1 cellular context compared by ENCODE assay signal in genomic region chr17:49880291-49881053, GRCh38.
TF ChIP-seq lines count a peak whose summit lies in the region.

No MANE protein-coding gene starts in this region.

TF ChIP-seq in H1, 55 proteins besides CTCF, POLR2A, EP300 and RAD21:
- TF ChIP-seq SIN3A (conservative IDR thresholded peaks at IDR 0.05 in 1 of 2, IDR thresholded peaks at IDR 0.05 in 1 of 2; ENCODE audit: low read depth in 1 of 2, low read length in 2 of 2) (peak; percentile 83 to 95; a peak in 3 of 4 replicates), GABPA (IDR thresholded peaks at IDR 0.05; ENCODE audit: borderline replicate concordance, insufficient read depth, low read length) (peak; percentile 74; the same call in 1 of the 2 replicates), EZH2 (IDR thresholded peaks at IDR 0.05; ENCODE audit: low read depth, low read length, severe bottlenecking) (no peak), KDM4A (IDR thresholded peaks at IDR 0.05; ENCODE audit: low read depth, low read length, severe bottlenecking) (peak; percentile 29), CTBP2 (IDR thresholded peaks at IDR 0.05; ENCODE audit: borderline replicate concordance, insufficient read depth, insufficient read length, low read length) (peak; percentile 99), RXRA (IDR thresholded peaks at IDR 0.05; ENCODE audit: insufficient read depth, low read depth, low read length) (0 out of 2 replicates have a peak, but pooled peaks have one; percentile 40), BCL11A (IDR thresholded peaks at IDR 0.05; ENCODE audit: low read depth in 2 of 2, low read length in 2 of 2) (no peak), YY1 (IDR thresholded peaks at IDR 0.05; ENCODE audit: low read depth, low read length) (peak; percentile 87), ASH2L (IDR thresholded peaks at IDR 0.05; ENCODE audit: low read length) (peak; percentile 38), SP2 (IDR thresholded peaks at IDR 0.05; ENCODE audit: low read length) (no peak), PHF8 (conservative IDR thresholded peaks at IDR 0.05; ENCODE audit: low read depth, low read length) (0 out of 2 replicates have a peak, but pooled peaks have one; percentile 24), EGR1 (IDR thresholded peaks at IDR 0.05; ENCODE audit: borderline replicate concordance, low read depth, low read length) (peak; percentile 81), MAX (IDR thresholded peaks at IDR 0.05) (peak; percentile 54; the same call in 1 of the 2 replicates), CHD7 (IDR thresholded peaks at IDR 0.05; ENCODE audit: insufficient replicate concordance, low read length) (no peak), POU5F1 (IDR thresholded peaks at IDR 0.05; ENCODE audit: low read depth, low read length) (no peak), SIX5 (IDR thresholded peaks at IDR 0.05; ENCODE audit: low read depth, low read length) (no peak), SAP30 (IDR thresholded peaks at IDR 0.05; ENCODE audit: insufficient read depth, insufficient replicate concordance, low read length) (peak; percentile 63), TBP (IDR thresholded peaks at IDR 0.05; ENCODE audit: low read depth, low read length) (peak; percentile 48; the same call in 1 of the 2 replicates), ZNF274 (IDR thresholded peaks at IDR 0.05; ENCODE audit: borderline replicate concordance, extremely low read depth, low read length) (no peak), TCF12 (IDR thresholded peaks at IDR 0.05; ENCODE audit: low read depth, low read length) (peak; percentile 78), CHD2 (IDR thresholded peaks at IDR 0.05; ENCODE audit: low read length) (peak; percentile 70; the same call in 1 of the 2 replicates), SIRT6 (IDR thresholded peaks at IDR 0.05; ENCODE audit: low read length) (no peak), SP4 (IDR thresholded peaks at IDR 0.05; ENCODE audit: low read length) (0 out of 2 replicates have a peak, but pooled peaks have one; percentile 53), TEAD4 (IDR thresholded peaks at IDR 0.05; ENCODE audit: low read depth, low read length) (peak; percentile 74), TAF7 (optimal IDR thresholded peaks at IDR 0.05; ENCODE audit: borderline replicate concordance, low read depth, low read length) (peak; percentile 55), CREB1 (IDR thresholded peaks at IDR 0.05) (peak; percentile 52; the same call in 1 of the 2 replicates), SP1 (IDR thresholded peaks at IDR 0.05; ENCODE audit: low read depth, low read length) (0 out of 2 replicates have a peak, but pooled peaks have one; percentile 53), NANOG (IDR thresholded peaks at IDR 0.05; ENCODE audit: insufficient read depth, low read depth, low read length, poor library complexity, severe bottlenecking) (peak; percentile 7)
